Comparison of ENCODE assay signal across 8 cellular contexts in genomic region chr2:119641562-119642258, GRCh38. TPM values are rescaled to one million over a fixed set of nuclear protein-coding genes. Genes with fewer than 3 reads are reported as not detected.
DNase-seq lines count a peak whose midpoint lies in the region; ATAC-seq and TF ChIP-seq lines count a peak whose summit lies in the region.

No MANE protein-coding gene starts in this region.

- H3K4me1 ChIP-seq in right cardiac atrium (ENCODE audit: control insufficient read depth, insufficient read depth, low read length) (no peaks in the 10 kb centered on the region), sigmoid colon (peaks cover 0 to 3% (median 0%) of the 10 kb centered on the region in 4 donors)

- H3K36me3 ChIP-seq in sigmoid colon: no peaks in the 10 kb centered on the region

- in situ Hi-C loops in GM13977 (cut with MboI; ENCODE audit: low pct_unique_long_range_greater_than_20kb, low sequenced_read_pairs, unreplicated experiment): no loop called here

- peak; percentile 97 for TF ChIP-seq CTCF in GM13977 (IDR thresholded peaks at IDR 0.05; ENCODE audit: extremely low read depth, insufficient read depth, missing control alignments)
- TF ChIP-seq CTCF in sigmoid colon (IDR thresholded peaks at IDR 0.05): peak; percentile 15 to 93 (median 74)

- TF ChIP-seq POLR2A in sigmoid colon (IDR thresholded peaks at IDR 0.05): no peak

- H3K4me3 ChIP-seq in right cardiac atrium (ENCODE audit: low read length) (no peak overlapping the region), sigmoid colon (no peak overlapping the region)

- H3K9me3 ChIP-seq in right cardiac atrium (ENCODE audit: control insufficient read depth, low read length): no peaks in the 10 kb centered on the region
- H3K9me3 ChIP-seq in sigmoid colon: no peaks in the 10 kb centered on the region

- 8% methylated on average over 17 of the region's 17 CpGs for WGBS in right cardiac atrium
- WGBS in sigmoid colon, 2 donors: 5 to 11% methylated on average over 17 of the region's 17 CpGs

- no peak for TF ChIP-seq EP300 in sigmoid colon (IDR thresholded peaks at IDR 0.05)

- DNase-seq in GM13977 (ENCODE audit: low spot score) (peak; percentile 82), NCI-H146 treated with DMSO at 0.1 percent for 48 hours (lab: John Stamatoyannopoulos, UW; ENCODE audit: unreplicated experiment) (peak; percentile 52), T-helper 9 cell (peak; percentile 57), anterior cingulate cortex (lab: John Stamatoyannopoulos, UW) (peak in 54 of 58 donors; percentile 17 to 87 (median 69)), right cardiac atrium (peak; percentile 66 to 87 (median 83)), sigmoid colon (peak; percentile 73), GF-D8 (lab: John Stamatoyannopoulos, UW) (no peak)

- H3K27me3 ChIP-seq in right cardiac atrium (ENCODE audit: control insufficient read depth, insufficient read depth) (no peaks in the 10 kb centered on the region), sigmoid colon (no peaks in the 10 kb centered on the region)

- intact Hi-C loops in right cardiac atrium (cut with DNase I) (loop anchor here in 1 of 4 donors (10.0 kb wide), 1 partner anchor 117 kb away; the partner anchor contains the start of gene SCTR), sigmoid colon (cut with DNase I) (loop anchor here (2.0 to 5.0 kb wide), 2 partner anchors 19 to 531 kb away; no protein-coding TSS in a partner anchor)

- ATAC-seq in HG02763 (IDR thresholded peaks at IDR 0.05; ENCODE audit: unreplicated experiment) (peak; percentile 93), right cardiac atrium (peak; percentile 82 to 91)

- H3K27ac ChIP-seq in right cardiac atrium (ENCODE audit: low read length) (no peak overlapping the region), sigmoid colon (no peak overlapping the region)

RNA-seq across cellular contexts. Expression of gene TMEM177, which starts 37.3 kb away (rescaled TPM):
- total RNA-seq in right cardiac atrium (10 to 100 TPM in 2 of 4 donors, 1 to 10 TPM in 2; 6.6 to 10.9 (median 9.9) TPM), sigmoid colon (1 to 10 TPM; 5.8 to 8.2 (median 6.3) TPM)
- polyA plus RNA-seq in right cardiac atrium (10.7 TPM), sigmoid colon (10 to 100 TPM in 2 of 3 donors, 1 to 10 TPM in 1; 8.4 to 17.9 (median 16.4) TPM)
